19 cellular contexts compared by ENCODE assay signal in the genomic region with DNA sequence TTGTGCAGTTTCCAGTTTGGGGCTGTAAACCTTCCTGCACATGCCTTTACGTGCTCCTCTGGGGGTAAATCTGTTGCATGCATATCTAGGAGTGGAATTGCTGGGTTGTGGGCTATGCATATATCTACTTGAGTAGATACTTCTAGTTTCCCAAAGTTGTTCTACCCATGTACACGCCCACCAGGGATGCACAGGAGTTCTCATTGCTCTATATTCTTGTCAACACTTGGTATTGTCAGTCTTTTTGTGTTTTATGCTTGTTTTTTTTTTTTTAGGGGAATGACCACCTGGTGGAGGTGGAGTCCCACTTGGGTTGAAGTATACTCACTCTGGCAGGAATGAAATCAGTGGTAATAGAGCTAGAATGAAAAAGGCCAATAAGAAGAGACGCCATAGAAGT. TPM values are rescaled to one million over a fixed set of nuclear protein-coding genes. Genes with fewer than 3 reads are reported as not detected.
"Had no signal": no experiment of that assay in that cellular context is flagged by ENCODE, and none has a peak within 500 bp of the region (broad histone marks: within the 10 kb centered on the region; RNA-seq: fewer than 3 reads in every experiment).

No MANE protein-coding gene starts in this region.

- DNase-seq: activated CD4-positive, alpha-beta T cell treated with anti-CD3 and anti-CD28 coated beads, Interleukin-2, amount 10 ng/mL, durations not matched to agents 7 days and 5 days; activated CD8-positive, alpha-beta memory T cell treated with anti-CD3 and anti-CD28 coated beads, Interleukin-2, amount 50 U/mL, for 4 hours; activated effector memory CD4-positive, alpha-beta T cell treated with Interleukin-2 at 50 U/mL for 16 hours; activated naive CD4-positive, alpha-beta T cell treated with anti-CD3 and anti-CD28 coated beads, Interleukin-2, amount 10 ng/mL, durations not matched to agents 7 days and 5 days; activated naive CD8-positive, alpha-beta T cell treated with anti-CD3 and anti-CD28 coated beads, Interleukin-2, amount 50 U/mL, for 24 hours; activated T-cell treated with anti-CD3 and anti-CD28 coated beads, Interleukin-2, amount 50 U/mL, for 48 hours; cerebellar nuclear complex; cortex of kidney; naive B cell; spleen; stimulated activated naive B cell treated with anti-CD40 and anti-IgM and Interleukin-4, amounts not matched to agents 10 μg/mL and 1 μg/mL and 100 μg/mL, for 72 hours had no signal

- H3K27ac ChIP-seq: gastrocnemius medialis, ovary, right lobe of liver, spleen had no signal

- H3K4me1 ChIP-seq: right lobe of liver had no signal

- H3K9me3 ChIP-seq: gastrocnemius medialis, left ventricle myocardium inferior, ovary, right lobe of liver, spleen had no signal

- H3K36me3 ChIP-seq: gastrocnemius medialis, left ventricle myocardium inferior, ovary, right lobe of liver, spleen had no signal

- H3K4me3 ChIP-seq: gastrocnemius medialis, left ventricle myocardium inferior, ovary, right lobe of liver, spleen had no signal

- H3K27me3 ChIP-seq: gastrocnemius medialis, ovary, right lobe of liver, spleen had no signal

- ATAC-seq: activated naive CD8-positive, alpha-beta T cell treated with anti-CD3 and anti-CD28 coated beads, Interleukin-2, amount 50 U/mL, for 24 hours; stimulated activated naive B cell treated with anti-CD40 and anti-IgM and Interleukin-4, amounts not matched to agents 10 μg/mL and 1 μg/mL and 100 μg/mL, for 72 hours had no signal

RNA-seq across cellular contexts. Expression of gene FOXE1, which starts 23.0 kb away (rescaled TPM):
- total RNA-seq: gastrocnemius medialis, left ventricle myocardium inferior, mononuclear cell, neural crest cell, ovary, pulmonary artery endothelial cell, right lobe of liver, spleen, urinary bladder had no signal
- polyA plus RNA-seq: ovary, urinary bladder had no signal
